Comparison of ENCODE assay signal across 8 cellular contexts in genomic region chr10:89351402-89352038, GRCh38. TPM values are rescaled to one million over a fixed set of nuclear protein-coding genes. Genes with fewer than 3 reads are reported as not detected.
DNase-seq lines count a peak whose midpoint lies in the region; ATAC-seq and TF ChIP-seq lines count a peak whose summit lies in the region.

No MANE protein-coding gene starts in this region.

- TF ChIP-seq RAD21 in Ishikawa (IDR thresholded peaks at IDR 0.05; ENCODE audit: low read depth) = no peak

- H3K4me3 ChIP-seq in esophagus (ENCODE audit: low read depth in 1 of 2, low read length in 2 of 2) (no peak overlapping the region), prostate gland (no peak overlapping the region)

- H3K36me3 ChIP-seq in esophagus (ENCODE audit: control insufficient read depth in 2 of 2, insufficient read depth in 2 of 2, low read length in 1 of 2) = no peaks in the 10 kb centered on the region
- H3K36me3 ChIP-seq in prostate gland = no peaks in the 10 kb centered on the region

- H3K27ac ChIP-seq in esophagus (ENCODE audit: low read depth in 2 of 2, low read length in 1 of 2) (peak overlapping the region; percentile 55 to 67), prostate gland (peak overlapping the region; percentile 59 to 63)

- no peak for TF ChIP-seq EP300 in Ishikawa (IDR thresholded peaks at IDR 0.05; ENCODE audit: borderline replicate concordance)

- POLR2A ChIA-PET in GM10248 (lab: Yijun Ruan, JAX) = no interaction called here

- peak; percentile 62 for DNase-seq in GM10248 (ENCODE audit: extremely low spot score)
- DNase-seq in prostate gland (ENCODE audit: low spot score) = no peak
- no peak for DNase-seq in NCI-H2107 (lab: John Stamatoyannopoulos, UW)
- DNase-seq in stimulated activated CD4-positive, alpha-beta T cell treated with anti-CD3 and anti-CD28 coated beads, Interleukin-4, amount 100 ng/mL, for 4 hours = no peak
- no peak for DNase-seq in COLO829 (ENCODE audit: low spot score)

- 37 to 48% methylated on average over 7 of the region's 7 CpGs for WGBS in esophagus, 2 donors
- WGBS in prostate gland = 28% methylated on average over 7 of the region's 7 CpGs

- H3K4me1 ChIP-seq in esophagus (ENCODE audit: control insufficient read depth in 2 of 2, insufficient read depth in 2 of 2, low read length in 1 of 2) = peaks cover 2% of the 10 kb centered on the region in 2 donors
- no peaks in the 10 kb centered on the region for H3K4me1 ChIP-seq in prostate gland (replicated peaks)

- CTCF ChIA-PET in GM10248 (lab: Yijun Ruan, JAX) = interaction anchor here (1.1 to 3.0 kb wide), 4 partner anchors 12 to 38 kb away, joined by 3 to 26 read pairs (median 6); no protein-coding TSS in a partner anchor

- H3K27me3 ChIP-seq in esophagus (ENCODE audit: control insufficient read depth in 1 of 2, insufficient read depth in 2 of 2, low read length in 2 of 2) (no peaks in the 10 kb centered on the region), prostate gland (replicated peaks; ENCODE audit: insufficient read depth) (no peaks in the 10 kb centered on the region)

- TF ChIP-seq CTCF in GM10248 (IDR thresholded peaks at IDR 0.05; ENCODE audit: control extremely low read depth, extremely low read depth, low read depth, missing control alignments) = no peak
- no peak for TF ChIP-seq CTCF in prostate gland (IDR thresholded peaks at IDR 0.05)

- intact Hi-C loops in prostate gland (cut with DNase I) = no loop called here

- peak; percentile 85 for ATAC-seq in GM21529 (IDR thresholded peaks at IDR 0.05; ENCODE audit: unreplicated experiment)

- no peak for TF ChIP-seq POLR2A in prostate gland (IDR thresholded peaks at IDR 0.05)

- H3K9me3 ChIP-seq in esophagus (ENCODE audit: control insufficient read depth in 2 of 2, insufficient read depth in 1 of 2, low read depth in 1 of 2, low read length in 1 of 2) (no peaks in the 10 kb centered on the region), prostate gland (no peaks in the 10 kb centered on the region)

TF ChIP-seq in Ishikawa, 13 proteins besides CTCF, POLR2A, EP300 and RAD21:
- 0 out of 2 replicates have a peak, but pooled peaks have one; percentile 0 for TF ChIP-seq CEBPB (IDR thresholded peaks at IDR 0.05)
- no peak for TF ChIP-seq REST (IDR thresholded peaks at IDR 0.05; ENCODE audit: low read depth)

RNA-seq across cellular contexts. Expression of gene IFIT3, which starts 23.7 kb away (rescaled TPM):
- 1 to 10 TPM; 1.4 to 2.6 TPM for polyA plus RNA-seq in esophagus
- total RNA-seq in prostate gland = 1 to 10 TPM; 6.4 to 9.5 TPM

RNA-seq across cellular contexts. Expression of gene IFIT1B, which starts 26.3 kb away (rescaled TPM):
- not detected for polyA plus RNA-seq in esophagus
- total RNA-seq in prostate gland = not detected

RNA-seq across cellular contexts. Expression of gene IFIT1, which starts 40.9 kb away (rescaled TPM):
- polyA plus RNA-seq in esophagus = 1 to 10 TPM; 2.3 to 2.7 TPM
- 10 to 100 TPM in 1 of 2 donors, 1 to 10 TPM in 1; 7.6 to 17.4 TPM for total RNA-seq in prostate gland

RNA-seq across cellular contexts. Expression of gene IFIT2, which starts 49.7 kb away (rescaled TPM):
- polyA plus RNA-seq in esophagus = 1 to 10 TPM in 1 of 2 donors, under 1 TPM in 1; 0.94 to 1.1 TPM
- 1 to 10 TPM; 4.1 TPM for total RNA-seq in prostate gland
